ENCODE assay signal across 1 cellular context in the genomic region with DNA sequence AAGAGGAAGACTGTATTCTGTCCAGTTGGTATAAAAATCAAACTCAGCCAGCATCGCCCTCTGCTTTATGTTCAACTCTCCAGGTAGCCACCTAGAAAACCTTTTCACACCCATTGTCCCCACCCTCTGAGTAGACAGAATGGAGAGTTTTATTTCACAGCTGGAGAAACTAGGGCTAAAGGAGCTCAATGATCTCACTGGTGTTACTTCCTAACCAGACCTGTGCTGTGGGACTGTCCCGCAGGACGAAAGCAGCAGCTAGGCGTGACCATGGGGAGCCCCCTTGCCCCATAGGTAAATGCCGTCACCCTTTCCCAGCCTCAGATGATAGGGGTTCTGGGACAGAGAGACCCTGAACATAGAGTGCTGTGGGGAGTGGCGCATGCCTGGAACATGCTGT.
TF ChIP-seq lines count a peak whose summit lies in the region.

No MANE protein-coding gene starts in this region.

TF ChIP-seq in IMR-90, 13 proteins besides CTCF, POLR2A, EP300 and RAD21 (continued from another document):
- TF ChIP-seq NFE2L2 (IDR thresholded peaks at IDR 0.05; ENCODE audit: low read depth, low read length): no peak
- no peak for TF ChIP-seq MAFK (IDR thresholded peaks at IDR 0.05; ENCODE audit: low read depth, low read length)
- TF ChIP-seq CEBPB (IDR thresholded peaks at IDR 0.05; ENCODE audit: low read depth, low read length): no peak
- TF ChIP-seq RFX5 (IDR thresholded peaks at IDR 0.05; ENCODE audit: low read depth, low read length): no peak
- TF ChIP-seq CHD1 (IDR thresholded peaks at IDR 0.05; ENCODE audit: low read depth, low read length): no peak
- TF ChIP-seq RCOR1 (IDR thresholded peaks at IDR 0.05; ENCODE audit: insufficient replicate concordance, low read length): no peak
- TF ChIP-seq, protein P1, sequence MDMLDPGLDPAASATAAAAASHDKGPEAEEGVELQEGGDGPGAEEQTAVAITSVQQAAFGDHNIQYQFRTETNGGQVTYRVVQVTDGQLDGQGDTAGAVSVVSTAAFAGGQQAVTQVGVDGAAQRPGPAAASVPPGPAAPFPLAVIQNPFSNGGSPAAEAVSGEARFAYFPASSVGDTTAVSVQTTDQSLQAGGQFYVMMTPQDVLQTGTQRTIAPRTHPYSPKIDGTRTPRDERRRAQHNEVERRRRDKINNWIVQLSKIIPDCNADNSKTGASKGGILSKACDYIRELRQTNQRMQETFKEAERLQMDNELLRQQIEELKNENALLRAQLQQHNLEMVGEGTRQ (IDR thresholded peaks at IDR 0.05; ENCODE audit: low read depth, low read length): no peak
- TF ChIP-seq FOS (IDR thresholded peaks at IDR 0.05; ENCODE audit: low read depth, low read length): no peak
- TF ChIP-seq SMC3 (IDR thresholded peaks at IDR 0.05; ENCODE audit: low read depth, low read length): no peak
